ENCODE assay signal across 1 cellular context in genomic region chr6:47520282-47520681, GRCh38.
A peak's percentile ranks its signal among the peaks of the same experiment; 100 is the strongest.
TF ChIP-seq lines count a peak whose summit lies in the region.

No MANE protein-coding gene starts in this region.

TF ChIP-seq in HepG2, 621 proteins besides CTCF, POLR2A, EP300 and RAD21:
- TF ChIP-seq PAXIP1 (CRISPR knock-in tag; conservative IDR thresholded peaks at IDR 0.05): 0 out of 2 replicates have a peak, but pooled peaks have one; percentile 25
- peak; percentile 98 for TF ChIP-seq HOMEZ (CRISPR knock-in tag; IDR thresholded peaks at IDR 0.05; ENCODE audit: low read depth)
- TF ChIP-seq FOXA3 (CRISPR knock-in tag; IDR thresholded peaks at IDR 0.05): no peak
- TF ChIP-seq HNF4G (IDR thresholded peaks at IDR 0.05; ENCODE audit: borderline replicate concordance, low read depth, low read length): peak; percentile 42; the same call in 1 of the 2 replicates
- no peak for TF ChIP-seq HNF4G (CRISPR knock-in tag; IDR thresholded peaks at IDR 0.05; ENCODE audit: borderline replicate concordance, low read depth)
- peak; percentile 56 for TF ChIP-seq HNF4A (CRISPR knock-in tag; IDR thresholded peaks at IDR 0.05)
- TF ChIP-seq FOXA1 (IDR thresholded peaks at IDR 0.05): no peak
- TF ChIP-seq FOXA1 (CRISPR knock-in tag; IDR thresholded peaks at IDR 0.05): 0 out of 2 replicates have a peak, but pooled peaks have one; percentile 15
- no peak for TF ChIP-seq GATAD1 (CRISPR knock-in tag; IDR thresholded peaks at IDR 0.05)
- TF ChIP-seq ZBTB33 (CRISPR knock-in tag; IDR thresholded peaks at IDR 0.05): peak; percentile 88
- peak; percentile 45 for TF ChIP-seq SALL1 (CRISPR knock-in tag; IDR thresholded peaks at IDR 0.05)
- TF ChIP-seq POGZ (CRISPR knock-in tag; IDR thresholded peaks at IDR 0.05): peak; percentile 60
